Comparison of ENCODE assay signal across 8 cellular contexts in genomic region chr6:52503853-52504777, GRCh38.
DNase-seq lines count a peak whose midpoint lies in the region; ATAC-seq and TF ChIP-seq lines count a peak whose summit lies in the region.

No MANE protein-coding gene starts in this region.

- H3K4me3 ChIP-seq in mesodermal cell (ENCODE audit: extremely low read depth, insufficient read depth, low read length, poor library complexity, severe bottlenecking): no peak overlapping the region

- H3K27me3 Mint-ChIP-seq in chondrocyte (ENCODE audit: low read depth): no peaks in the 10 kb centered on the region
- no peaks in the 10 kb centered on the region for H3K27me3 Mint-ChIP-seq in activated T-cell treated with anti-CD3 and anti-CD28 coated beads, Interleukin-2, amount 50 U/mL, for 24 hours

- H3K9me3 ChIP-seq in mesodermal cell (ENCODE audit: control insufficient read depth, low read length): no peaks in the 10 kb centered on the region

- DNase-seq in GM04503 (ENCODE audit: low read depth) (peak; percentile 61), NCI-H510A treated with DMSO at 0.1 percent for 48 hours (lab: John Stamatoyannopoulos, UW) (peak; percentile 99), chondrocyte (ENCODE audit: low spot score) (peak; percentile 97), HEK293T (ENCODE audit: extremely low spot score) (no peak), middle frontal gyrus (ENCODE audit: extremely low spot score, low spot score) (no peak)
- DNase-seq in activated T-cell treated with anti-CD3 and anti-CD28 coated beads, Interleukin-2, amount 50 U/mL, for 24 hours: no peak

- peaks cover 30% of the 10 kb centered on the region for H3K4me1 ChIP-seq in mesodermal cell (ENCODE audit: control insufficient read depth, insufficient read depth, low read length, poor library complexity, severe bottlenecking)

- H3K36me3 Mint-ChIP-seq in chondrocyte (ENCODE audit: low read depth): peaks cover 62% of the 10 kb centered on the region
- peaks cover 43% of the 10 kb centered on the region for H3K36me3 Mint-ChIP-seq in activated T-cell treated with anti-CD3 and anti-CD28 coated beads, Interleukin-2, amount 50 U/mL, for 24 hours (ENCODE audit: low read depth)

- peak overlapping the region; percentile 43 for H3K27ac ChIP-seq in mesodermal cell (ENCODE audit: low read depth, low read length, severe bottlenecking)

- POLR2A ChIA-PET in HEK293T (lab: Yijun Ruan, JAX): no interaction called here

- no peak for ATAC-seq in HG02973 (IDR thresholded peaks at IDR 0.05; ENCODE audit: unreplicated experiment)

- no peaks in the 10 kb centered on the region for H3K9me3 Mint-ChIP-seq in chondrocyte (ENCODE audit: low read depth)
- no peaks in the 10 kb centered on the region for H3K9me3 Mint-ChIP-seq in activated T-cell treated with anti-CD3 and anti-CD28 coated beads, Interleukin-2, amount 50 U/mL, for 24 hours

- H3K4me1 Mint-ChIP-seq in chondrocyte (ENCODE audit: low read depth): peaks cover 71% of the 10 kb centered on the region
- no peaks in the 10 kb centered on the region for H3K4me1 Mint-ChIP-seq in activated T-cell treated with anti-CD3 and anti-CD28 coated beads, Interleukin-2, amount 50 U/mL, for 24 hours (ENCODE audit: low read depth)

- peak overlapping the region; percentile 90 for H3K27ac Mint-ChIP-seq in chondrocyte (ENCODE audit: unreplicated experiment)
- H3K27ac Mint-ChIP-seq in activated T-cell treated with anti-CD3 and anti-CD28 coated beads, Interleukin-2, amount 50 U/mL, for 24 hours: no peak overlapping the region

- no peak overlapping the region for H3K4me3 Mint-ChIP-seq in chondrocyte (ENCODE audit: unreplicated experiment)
- no peak overlapping the region for H3K4me3 Mint-ChIP-seq in activated T-cell treated with anti-CD3 and anti-CD28 coated beads, Interleukin-2, amount 50 U/mL, for 24 hours

- no peak for TF ChIP-seq CTCF in chondrocyte (IDR thresholded peaks at IDR 0.05)

- CTCF ChIA-PET in HEK293T (lab: Yijun Ruan, JAX): no interaction called here

- 93 to 96% methylated on average over 14 to 20 of the region's 24 CpGs for WGBS in mesodermal cell (ENCODE audit: insufficient coverage in 2 of 2), 2 experiments

- peaks cover 74% of the 10 kb centered on the region for H3K36me3 ChIP-seq in mesodermal cell (ENCODE audit: control insufficient read depth, insufficient read depth, low read length)

TF ChIP-seq in HEK293T, 16 proteins besides CTCF, POLR2A, EP300 and RAD21:
- no peak for TF ChIP-seq ARNT (IDR thresholded peaks at IDR 0.05)
- no peak for TF ChIP-seq CTBP1 (IDR thresholded peaks at IDR 0.05; ENCODE audit: borderline replicate concordance)
- TF ChIP-seq ZNF384 (IDR thresholded peaks at IDR 0.05): no peak
- TF ChIP-seq SUZ12 (IDR thresholded peaks at IDR 0.05): no peak
- no peak for TF ChIP-seq TARDBP (IDR thresholded peaks at IDR 0.05)
- no peak for TF ChIP-seq PKNOX1 (IDR thresholded peaks at IDR 0.05)
- no peak for TF ChIP-seq ELF4 (IDR thresholded peaks at IDR 0.05)
- no peak for TF ChIP-seq FOXA1 (IDR thresholded peaks at IDR 0.05)
- no peak for TF ChIP-seq FOXK2 (IDR thresholded peaks at IDR 0.05)
- no peak for TF ChIP-seq NFRKB (IDR thresholded peaks at IDR 0.05)
- no peak for TF ChIP-seq L3MBTL2 (conservative IDR thresholded peaks at IDR 0.05)
- TF ChIP-seq LEF1 (IDR thresholded peaks at IDR 0.05; ENCODE audit: borderline replicate concordance): no peak
- no peak for TF ChIP-seq FOXM1 (IDR thresholded peaks at IDR 0.05; ENCODE audit: borderline replicate concordance)
TF ChIP-seq in HEK293T: peak in this region for 0.

Comparison
In these comparisons a context has a peak if more than half of its experiments do, and no peak if none do; other contexts are left out.
1. DNase-seq: peak in GM04503 (single experiment), NCI-H510A treated with DMSO at 0.1 percent for 48 hours (single experiment) and chondrocyte (single experiment); none in HEK293T (single experiment), activated T-cell treated with anti-CD3 and anti-CD28 coated beads, Interleukin-2, amount 50 U/mL, for 24 hours (single experiment) and middle frontal gyrus (single experiment).